11 cellular contexts compared by ENCODE assay signal in the genomic region with DNA sequence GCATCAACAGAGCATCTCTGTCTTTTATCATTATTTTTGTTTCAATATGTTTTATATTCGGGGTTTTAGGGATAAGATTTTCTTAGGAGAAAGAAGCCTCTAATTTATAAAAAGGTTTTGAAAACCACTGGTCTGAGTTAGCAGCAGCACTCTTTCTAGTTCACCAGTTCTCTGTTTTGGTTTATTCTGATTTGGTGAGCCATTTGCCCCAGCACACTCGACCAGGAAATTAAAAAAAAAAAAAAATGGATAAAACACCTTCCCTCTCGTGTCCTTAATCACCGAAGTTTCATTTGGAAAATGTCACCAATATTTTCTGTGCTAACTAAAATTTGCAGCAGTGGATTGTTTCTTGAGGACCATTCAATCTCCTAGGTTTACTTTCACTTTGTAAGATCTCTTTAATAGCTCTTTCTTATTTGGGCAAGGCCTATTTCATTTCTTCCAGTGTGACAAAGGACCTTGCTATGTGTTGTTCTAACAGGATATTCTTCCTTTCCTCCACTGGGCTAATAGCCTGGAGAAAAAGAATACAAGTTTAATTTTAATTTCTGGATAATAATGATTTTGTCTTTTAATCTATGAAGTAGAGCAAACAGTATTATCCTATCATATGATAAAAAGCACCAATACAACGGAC. TPM values are rescaled to one million over a fixed set of nuclear protein-coding genes. Genes with fewer than 3 reads are reported as not detected.
DNase-seq lines count a peak whose midpoint lies in the region; ATAC-seq and TF ChIP-seq lines count a peak whose summit lies in the region.
"Had no signal": no experiment of that assay in that cellular context is flagged by ENCODE, and none has a peak within 500 bp of the region (broad histone marks: within the 10 kb centered on the region; RNA-seq: fewer than 3 reads in every experiment).

No MANE protein-coding gene starts in this region.

- no peak for TF ChIP-seq CTCF in choroid plexus epithelial cell (conservative IDR thresholded peaks at IDR 0.05; ENCODE audit: low read depth, low read length)

- no peaks in the 10 kb centered on the region for H3K36me3 ChIP-seq in CD8-positive, alpha-beta memory T cell (ENCODE audit: insufficient read depth, low read length)
- H3K36me3 ChIP-seq: SJSA1 had no signal

- peak overlapping the region in 6 of 7 donors; percentile 42 to 71 (median 54) for H3K4me3 Mint-ChIP-seq in CD8-positive, alpha-beta memory T cell

- no peak for DNase-seq in CD8-positive, alpha-beta memory T cell
- DNase-seq in M059J (ENCODE audit: low read depth) (peak; percentile 44), choroid plexus epithelial cell (ENCODE audit: low read depth) (peak; percentile 24), renal cortical epithelial cell (ENCODE audit: low read depth) (peak; percentile 44), NCI-H446 treated with DMSO at 0.1 percent for 48 hours (lab: John Stamatoyannopoulos, UW) (no peak), NCI-H774 (lab: John Stamatoyannopoulos, UW) (no peak), NCI-H1092 treated with DMSO at 0.1 percent for 48 hours (lab: John Stamatoyannopoulos, UW) (no peak)
- DNase-seq: activated T-cell treated with anti-CD3 and anti-CD28 coated beads, Interleukin-2, amount 50 U/mL, for 48 hours; NCI-H1092 had no signal

- no peak for ATAC-seq in GM18909 (IDR thresholded peaks at IDR 0.05; ENCODE audit: poor library complexity, unreplicated experiment)

- H3K4me1 ChIP-seq in CD8-positive, alpha-beta memory T cell (ENCODE audit: insufficient read depth, low read length), result no peaks in the 10 kb centered on the region
- H3K4me1 ChIP-seq: SJSA1 had no signal

- peaks cover 0 to 4% (median 0%) of the 10 kb centered on the region in 3 donors for H3K36me3 Mint-ChIP-seq in CD8-positive, alpha-beta memory T cell

- H3K9me3 Mint-ChIP-seq in CD8-positive, alpha-beta memory T cell, result no peaks in the 10 kb centered on the region

- no peaks in the 10 kb centered on the region for H3K9me3 ChIP-seq in CD8-positive, alpha-beta memory T cell (ENCODE audit: low read length)
- H3K9me3 ChIP-seq: SJSA1 had no signal

- H3K27ac Mint-ChIP-seq in CD8-positive, alpha-beta memory T cell, result peak overlapping the region in 2 of 8 donors; percentile 13 to 79

- H3K27me3 ChIP-seq in CD8-positive, alpha-beta memory T cell (ENCODE audit: insufficient read depth, low read length, poor library complexity, severe bottlenecking), result no peaks in the 10 kb centered on the region
- H3K27me3 ChIP-seq: SJSA1 had no signal

- peaks cover 3 to 9% of the 10 kb centered on the region in 2 donors for H3K27me3 Mint-ChIP-seq in CD8-positive, alpha-beta memory T cell

- no peak overlapping the region for H3K4me3 ChIP-seq in CD8-positive, alpha-beta memory T cell (ENCODE audit: low read length)
- no peak overlapping the region for H3K4me3 ChIP-seq in choroid plexus epithelial cell (ENCODE audit: low read depth, low read length)
- H3K4me3 ChIP-seq: SJSA1 had no signal

- POLR2A ChIA-PET in CD8-positive, alpha-beta memory T cell (lab: Charles Lee), result no interaction called here

- no peak overlapping the region for H3K27ac ChIP-seq in CD8-positive, alpha-beta memory T cell (ENCODE audit: low read depth, low read length)
- H3K27ac ChIP-seq: SJSA1 had no signal

- CTCF ChIA-PET in CD8-positive, alpha-beta memory T cell (lab: Charles Lee), result no interaction called here

- peaks cover 6 to 16% (median 6%) of the 10 kb centered on the region in 3 donors for H3K4me1 Mint-ChIP-seq in CD8-positive, alpha-beta memory T cell

RNA-seq across cellular contexts. Expression of a gene that starts 57.8 kb away (rescaled TPM):
- 10 to 100 TPM; 87.7 to 93.2 TPM for total RNA-seq in CD8-positive, alpha-beta memory T cell
- polyA plus RNA-seq in CD8-positive, alpha-beta memory T cell, result 517 TPM
- total RNA-seq in M059J (2014; rRNA removed; shearing (Covaris generic)), result 608 and 753 TPM in 2 replicates
- 426 and 600 TPM in 2 replicates for total RNA-seq in renal cortical epithelial cell

Comparison
In these comparisons a context has a peak if more than half of its experiments do, and no peak if none do; other contexts are left out.
1. DNase-seq: peak in M059J (single experiment), choroid plexus epithelial cell (single experiment) and renal cortical epithelial cell (single experiment); none in CD8-positive, alpha-beta memory T cell (0 of 5), NCI-H446 treated with DMSO at 0.1 percent for 48 hours (single experiment), NCI-H774 (single experiment) and NCI-H1092 treated with DMSO at 0.1 percent for 48 hours (single experiment).